ENCODE assay signal across 1 cellular context in the genomic region with DNA sequence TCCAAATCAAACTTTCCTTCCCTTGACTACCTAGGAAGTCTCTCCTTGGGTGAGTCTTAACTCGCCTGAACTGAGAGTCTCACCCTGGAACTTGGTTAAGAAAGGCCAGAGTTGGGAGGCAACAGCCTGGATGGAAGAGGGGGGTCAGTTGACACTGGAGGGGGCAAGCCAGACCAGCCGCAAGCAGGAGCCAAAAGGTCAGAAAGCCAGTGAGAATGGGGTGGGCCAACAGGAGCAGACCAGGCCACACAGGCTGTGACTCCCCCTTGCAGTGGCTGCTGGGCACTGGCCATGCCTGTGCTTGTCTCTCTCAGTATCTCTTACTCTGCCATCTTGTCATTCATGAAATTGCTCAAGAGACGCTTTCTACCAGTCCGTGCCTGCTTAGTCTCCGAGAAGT.
TF ChIP-seq lines count a peak whose summit lies in the region.

No MANE protein-coding gene starts in this region.

TF ChIP-seq in SK-N-SH, 30 proteins besides CTCF, POLR2A, EP300 and RAD21 (continued from another document):
- no peak for TF ChIP-seq ZBTB33 (IDR thresholded peaks at IDR 0.05; ENCODE audit: borderline replicate concordance, low read depth)
- TF ChIP-seq MXI1 (IDR thresholded peaks at IDR 0.05; ENCODE audit: low read depth, low read length) = no peak
- TF ChIP-seq PBX3 (IDR thresholded peaks at IDR 0.05) = no peak
- TF ChIP-seq, protein P1, sequence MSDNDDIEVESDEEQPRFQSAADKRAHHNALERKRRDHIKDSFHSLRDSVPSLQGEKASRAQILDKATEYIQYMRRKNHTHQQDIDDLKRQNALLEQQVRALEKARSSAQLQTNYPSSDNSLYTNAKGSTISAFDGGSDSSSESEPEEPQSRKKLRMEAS (IDR thresholded peaks at IDR 0.05; ENCODE audit: low read depth) = no peak
- TF ChIP-seq TEAD4 (IDR thresholded peaks at IDR 0.05; ENCODE audit: borderline replicate concordance, insufficient read depth) = no peak
- TF ChIP-seq RFX5 (IDR thresholded peaks at IDR 0.05; ENCODE audit: low read length) = no peak
- no peak for TF ChIP-seq FOSL2 (IDR thresholded peaks at IDR 0.05; ENCODE audit: borderline replicate concordance, low read depth)
